In the genomic region with DNA sequence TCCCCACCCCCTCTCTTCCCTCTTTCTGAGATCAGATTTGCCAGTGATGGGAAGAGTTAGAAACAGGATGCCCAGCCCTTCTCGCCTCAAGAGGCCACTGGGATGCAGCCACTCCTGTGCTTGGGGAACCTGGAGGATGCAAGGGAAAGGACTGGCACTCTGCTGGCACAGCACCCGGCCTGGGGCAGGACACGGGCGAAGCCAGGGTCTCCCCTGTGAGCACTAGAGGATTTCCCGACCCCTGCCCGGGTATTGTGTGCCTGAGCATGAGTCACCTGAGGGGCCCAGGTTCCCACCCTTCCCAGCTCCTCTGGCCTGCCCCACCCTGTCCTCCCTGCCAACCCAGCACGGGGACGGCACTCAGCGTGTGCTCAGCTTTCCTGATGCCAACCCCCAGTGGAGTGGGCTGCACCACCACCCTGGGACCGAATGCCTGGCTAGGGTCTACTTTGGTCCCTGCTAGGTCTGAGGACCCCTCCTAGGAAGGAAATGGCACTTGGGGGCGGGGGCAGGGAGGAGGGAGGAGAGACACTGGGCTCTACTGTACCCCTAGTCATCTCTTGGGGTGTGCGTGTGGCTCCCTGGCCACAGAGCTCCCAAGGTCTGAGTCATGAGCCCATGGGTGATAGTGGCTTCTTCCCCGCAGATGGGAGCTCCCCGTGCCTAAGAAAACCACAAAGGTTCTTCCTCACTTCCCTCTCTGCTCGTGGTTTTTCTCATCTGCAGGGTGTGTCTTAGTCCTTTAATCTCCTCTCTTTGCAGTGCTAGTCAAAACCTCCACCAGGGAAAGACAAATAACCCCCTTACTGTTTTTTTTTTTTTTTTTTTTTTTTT, we compare ENCODE assay signal across 8 cellular contexts. TPM values are rescaled to one million over a fixed set of nuclear protein-coding genes. Genes with fewer than 3 reads are reported as not detected.
DNase-seq lines count a peak whose midpoint lies in the region; ATAC-seq and TF ChIP-seq lines count a peak whose summit lies in the region.

No MANE protein-coding gene starts in this region.

- DNase-seq in T-helper 9 cell (peak; percentile 74), ascending aorta (ENCODE audit: low spot score in 2 of 2) (peak in 1 of 2 donors; percentile 84), left colon (peak; percentile 42 to 76), HEK293T (ENCODE audit: extremely low spot score) (no peak), posterior cingulate gyrus (no peak)
- peak; percentile 61 to 72 for DNase-seq in stimulated activated CD8-positive, alpha-beta memory T cell treated with anti-CD3 and anti-CD28 coated beads, Interleukin-15, amount 100 ng/mL, for 4 hours (ENCODE audit: low read depth in 2 of 2)

- POLR2A ChIA-PET in HEK293T (lab: Yijun Ruan, JAX) = interaction anchor here (1.0 to 2.5 kb wide), 4 partner anchors 11 to 86 kb away, joined by 3 to 7 read pairs (median 5); partner anchors contain the start of gene PMF1

- intact Hi-C loops in ascending aorta (cut with DNase I) = loop anchor here (10.0 kb wide), 2 partner anchors 378 to 618 kb away; partner anchors contain the start of genes MEF2D and MRPL24
- intact Hi-C loops in left colon (cut with DNase I, micrococcal nuclease) = no loop called here
- intact Hi-C loops in posterior cingulate gyrus (cut with DNase I) = no loop called here

- H3K4me3 ChIP-seq in ascending aorta = peak overlapping the region; percentile 24 to 93

- peak overlapping the region; percentile 97 for H3K27ac ChIP-seq in ascending aorta

- peaks cover 47 to 73% of the 10 kb centered on the region in 2 donors for H3K4me1 ChIP-seq in ascending aorta

- H3K9me3 ChIP-seq in ascending aorta = no peaks in the 10 kb centered on the region

- H3K27me3 ChIP-seq in ascending aorta = no peaks in the 10 kb centered on the region

- TF ChIP-seq CTCF in ascending aorta (IDR thresholded peaks at IDR 0.05) = no peak

- CTCF ChIA-PET in HEK293T (lab: Yijun Ruan, JAX) = interaction anchor here (0.6 to 10.2 kb wide), 7 partner anchors 12 to 44 kb away, joined by 3 to 255 read pairs (median 4); partner anchors contain the start of gene LMNA

- ATAC-seq in GM18867 (IDR thresholded peaks at IDR 0.05; ENCODE audit: unreplicated experiment) (peak; percentile 44), HG03442 (IDR thresholded peaks at IDR 0.05; ENCODE audit: unreplicated experiment) (peak; percentile 38), left colon (no peak)

- H3K36me3 ChIP-seq in ascending aorta = peaks cover 16 to 20% of the 10 kb centered on the region in 2 donors

TF ChIP-seq in HEK293T, 16 proteins besides CTCF, POLR2A, EP300 and RAD21:
- TF ChIP-seq SUZ12 (IDR thresholded peaks at IDR 0.05) = no peak
- TF ChIP-seq ARNT (IDR thresholded peaks at IDR 0.05) = no peak
- TF ChIP-seq NFRKB (IDR thresholded peaks at IDR 0.05) = no peak
- no peak for TF ChIP-seq HDGF (IDR thresholded peaks at IDR 0.05; ENCODE audit: borderline replicate concordance)
- no peak for TF ChIP-seq CTBP1 (IDR thresholded peaks at IDR 0.05; ENCODE audit: borderline replicate concordance)
- TF ChIP-seq FOXK2 (IDR thresholded peaks at IDR 0.05) = no peak
- no peak for TF ChIP-seq TARDBP (IDR thresholded peaks at IDR 0.05)
- TF ChIP-seq ZNF384 (IDR thresholded peaks at IDR 0.05) = no peak; the same call in 1 of the 2 replicates
- TF ChIP-seq LEF1 (IDR thresholded peaks at IDR 0.05; ENCODE audit: borderline replicate concordance) = no peak
- TF ChIP-seq ELF4 (IDR thresholded peaks at IDR 0.05) = no peak
- no peak for TF ChIP-seq BHLHE40 (IDR thresholded peaks at IDR 0.05; ENCODE audit: borderline replicate concordance)
- TF ChIP-seq FOXM1 (IDR thresholded peaks at IDR 0.05; ENCODE audit: borderline replicate concordance) = no peak
- TF ChIP-seq L3MBTL2 (conservative IDR thresholded peaks at IDR 0.05) = no peak
- TF ChIP-seq PKNOX1 (IDR thresholded peaks at IDR 0.05) = no peak
- no peak for TF ChIP-seq SP1 (IDR thresholded peaks at IDR 0.05)
- TF ChIP-seq FOXA1 (IDR thresholded peaks at IDR 0.05) = no peak

RNA-seq across cellular contexts. Expression of gene LMNA, which starts 12.4 kb away (rescaled TPM):
- total RNA-seq in ascending aorta (783 TPM), left colon (100 to 1,000 TPM; 335 to 478 TPM)

RNA-seq across cellular contexts. Expression of gene SEMA4A, which starts 26.5 kb away (rescaled TPM):
- 0.64 TPM for total RNA-seq in ascending aorta
- total RNA-seq in left colon = 1 to 10 TPM; 3.5 to 6.5 TPM

RNA-seq across cellular contexts. Expression of gene MEX3A, which starts 44.7 kb away (rescaled TPM):
- total RNA-seq in ascending aorta (1.3 TPM), left colon (1 to 10 TPM in 1 of 2 donors, under 1 TPM in 1; 0.78 to 1.1 TPM)

Comparison
In these comparisons a context has a peak if more than half of its experiments do, and no peak if none do; other contexts are left out.
1. DNase-seq: peak in T-helper 9 cell (single experiment), left colon (2 of 2) and stimulated activated CD8-positive, alpha-beta memory T cell treated with anti-CD3 and anti-CD28 coated beads, Interleukin-15, amount 100 ng/mL, for 4 hours (2 of 2); none in HEK293T (single experiment) and posterior cingulate gyrus (0 of 10).